18 cellular contexts compared by ENCODE assay signal in genomic region chr6:167571550-167571949, GRCh38.
DNase-seq lines count a peak whose midpoint lies in the region; ATAC-seq and TF ChIP-seq lines count a peak whose summit lies in the region.
"Had no signal": no experiment of that assay in that cellular context is flagged by ENCODE, and none has a peak within 500 bp of the region (broad histone marks: within the 10 kb centered on the region; RNA-seq: fewer than 3 reads in every experiment).

No MANE protein-coding gene starts in this region.

- H3K9me3 Mint-ChIP-seq in nephron = no peaks in the 10 kb centered on the region
- H3K9me3 Mint-ChIP-seq in type B pancreatic cell = peaks cover 2% of the 10 kb centered on the region
- no peaks in the 10 kb centered on the region for H3K9me3 Mint-ChIP-seq in activated naive CD8-positive, alpha-beta T cell treated with anti-CD3 and anti-CD28 coated beads, Interleukin-2, amount 50 U/mL, for 24 hours

- H3K27ac Mint-ChIP-seq in nephron = peak overlapping the region; percentile 93 to 97 (median 93)
- H3K27ac Mint-ChIP-seq in type B pancreatic cell = no peak overlapping the region
- no peak overlapping the region for H3K27ac Mint-ChIP-seq in activated naive CD8-positive, alpha-beta T cell treated with anti-CD3 and anti-CD28 coated beads, Interleukin-2, amount 50 U/mL, for 24 hours
- H3K27ac Mint-ChIP-seq: B cell; CD4-positive, alpha-beta memory T cell had no signal

- no peak overlapping the region for H3K9ac ChIP-seq in colonic mucosa (ENCODE audit: low read depth in 2 of 2, low read length in 2 of 2)
- H3K9ac ChIP-seq: GM23248, KMS-11 had no signal

- H3K27ac ChIP-seq in colonic mucosa = no peak overlapping the region
- H3K27ac ChIP-seq: GM23248, KMS-11, PC-9 had no signal

- H3K4me1 Mint-ChIP-seq in nephron = peaks cover 61% of the 10 kb centered on the region
- peaks cover 12% of the 10 kb centered on the region for H3K4me1 Mint-ChIP-seq in type B pancreatic cell (ENCODE audit: unreplicated experiment)
- H3K4me1 Mint-ChIP-seq in activated naive CD8-positive, alpha-beta T cell treated with anti-CD3 and anti-CD28 coated beads, Interleukin-2, amount 50 U/mL, for 24 hours = no peaks in the 10 kb centered on the region
- H3K4me1 Mint-ChIP-seq: B cell; CD4-positive, alpha-beta memory T cell had no signal

- TF ChIP-seq POLR2A in erythroblast (IDR thresholded peaks at IDR 0.05; ENCODE audit: low read length) = no peak

- DNase-seq in H7 (peak; percentile 63), colonic mucosa (peak; percentile 13), type B pancreatic cell (ENCODE audit: extremely low spot score, unreplicated experiment) (peak; percentile 54), erythroblast (lab: John Stamatoyannopoulos, UW) (no peak), cortex of kidney (lab: John Stamatoyannopoulos, UW) (no peak)
- DNase-seq in activated naive CD8-positive, alpha-beta T cell treated with anti-CD3 and anti-CD28 coated beads, Interleukin-2, amount 50 U/mL, for 24 hours = no peak
- DNase-seq: CD4-positive, alpha-beta memory T cell; DMS79 treated with DMSO at 0.1 percent for 48 hours; GM23248; NCI-H1048; NCI-H146; NCI-H2081 treated with DMSO at 0.1 percent for 48 hours; NCI-H510A; NCI-H774; PC-9 had no signal

- no peak overlapping the region for H3K4me3 ChIP-seq in H7 (ENCODE audit: insufficient read depth, low read depth, low read length)
- no peak overlapping the region for H3K4me3 ChIP-seq in colonic mucosa
- H3K4me3 ChIP-seq: GM23248, PC-9 had no signal

- intact Hi-C loops in colonic mucosa (cut with DNase I) = no loop called here

- no peaks in the 10 kb centered on the region for H3K36me3 Mint-ChIP-seq in nephron (ENCODE audit: low read depth)
- H3K36me3 Mint-ChIP-seq in type B pancreatic cell = no peaks in the 10 kb centered on the region
- H3K36me3 Mint-ChIP-seq in activated naive CD8-positive, alpha-beta T cell treated with anti-CD3 and anti-CD28 coated beads, Interleukin-2, amount 50 U/mL, for 24 hours (ENCODE audit: low read depth) = no peaks in the 10 kb centered on the region
- H3K36me3 Mint-ChIP-seq: CD4-positive, alpha-beta memory T cell had no signal

- peak overlapping the region in 1 of 3 experiments; percentile 55 for H3K4me3 Mint-ChIP-seq in nephron
- no peak overlapping the region for H3K4me3 Mint-ChIP-seq in type B pancreatic cell
- H3K4me3 Mint-ChIP-seq in activated naive CD8-positive, alpha-beta T cell treated with anti-CD3 and anti-CD28 coated beads, Interleukin-2, amount 50 U/mL, for 24 hours = no peak overlapping the region
- H3K4me3 Mint-ChIP-seq: B cell; CD4-positive, alpha-beta memory T cell had no signal

- no peak for ATAC-seq in activated naive CD8-positive, alpha-beta T cell treated with anti-CD3 and anti-CD28 coated beads, Interleukin-2, amount 50 U/mL, for 24 hours

- H3K36me3 ChIP-seq in H7 (replicated peaks; ENCODE audit: control insufficient read depth, insufficient read depth, low read length) (no peaks in the 10 kb centered on the region), colonic mucosa (no peaks in the 10 kb centered on the region)

- no peak for TF ChIP-seq CTCF in colonic mucosa (IDR thresholded peaks at IDR 0.05)
- no peak for TF ChIP-seq CTCF in nephron (IDR thresholded peaks at IDR 0.05; ENCODE audit: unreplicated experiment in 3 of 3)
- no peak for TF ChIP-seq CTCF in type B pancreatic cell (conservative IDR thresholded peaks at IDR 0.05)

- H3K9me3 ChIP-seq in colonic mucosa = no peaks in the 10 kb centered on the region

- H3K27me3 Mint-ChIP-seq in nephron (ENCODE audit: low read depth) (peaks cover 24% of the 10 kb centered on the region), type B pancreatic cell (no peaks in the 10 kb centered on the region)
- no peaks in the 10 kb centered on the region for H3K27me3 Mint-ChIP-seq in activated naive CD8-positive, alpha-beta T cell treated with anti-CD3 and anti-CD28 coated beads, Interleukin-2, amount 50 U/mL, for 24 hours
- H3K27me3 Mint-ChIP-seq: B cell had no signal

- H3K27me3 ChIP-seq in H7 (ENCODE audit: control insufficient read depth, insufficient read depth, low read length) (no peaks in the 10 kb centered on the region), colonic mucosa (no peaks in the 10 kb centered on the region)

- H3K4me1 ChIP-seq in colonic mucosa = no peaks in the 10 kb centered on the region

Comparison
In these comparisons a context has a peak if more than half of its experiments do, and no peak if none do; other contexts are left out.
1. DNase-seq: peak in H7 (single experiment), colonic mucosa (single experiment) and type B pancreatic cell (single experiment); none in activated naive CD8-positive, alpha-beta T cell treated with anti-CD3 and anti-CD28 coated beads, Interleukin-2, amount 50 U/mL, for 24 hours (single experiment), erythroblast (0 of 2) and cortex of kidney (single experiment).
2. H3K27ac Mint-ChIP-seq: peak in nephron (3 of 3); none in type B pancreatic cell (single experiment) and activated naive CD8-positive, alpha-beta T cell treated with anti-CD3 and anti-CD28 coated beads, Interleukin-2, amount 50 U/mL, for 24 hours (single experiment).